Comparison of ENCODE assay signal across 19 cellular contexts in the genomic region with DNA sequence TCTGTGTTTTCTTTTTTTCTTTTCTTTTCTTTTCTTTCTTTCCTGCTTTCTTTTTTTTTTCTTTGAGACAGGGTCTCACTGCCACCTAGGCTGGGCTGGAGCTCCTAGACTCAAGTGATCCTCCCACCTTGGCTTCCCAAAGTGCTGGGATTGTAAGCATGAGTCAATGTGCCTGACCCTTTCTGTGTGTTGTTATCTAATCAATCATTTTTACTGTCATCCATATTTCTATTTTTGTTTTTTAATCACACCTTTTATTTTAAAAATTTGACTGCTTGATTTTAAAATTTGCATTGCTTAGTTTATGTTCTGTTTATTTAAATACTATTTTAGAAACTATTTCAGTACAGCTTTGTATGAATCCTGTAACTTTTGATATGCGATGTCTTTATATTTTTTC.
"Had no signal": no experiment of that assay in that cellular context is flagged by ENCODE, and none has a peak within 500 bp of the region (broad histone marks: within the 10 kb centered on the region; RNA-seq: fewer than 3 reads in every experiment).

No MANE protein-coding gene starts in this region.

- H3K27ac Mint-ChIP-seq: activated T-cell treated with anti-CD3 and anti-CD28 coated beads, Interleukin-2, amount 50 U/mL, for 72 hours; neural progenitor cell; stimulated activated naive B cell treated with anti-CD40 and anti-IgM and Interleukin-4, amounts not matched to agents 10 μg/mL and 1 μg/mL and 100 μg/mL, for 72 hours; T-helper 1 cell treated with Interleukin-12 subunit alpha and Interleukin-12 subunit beta and Interleukin-4 antibody, amounts not matched to agents 30 μg/mL and 1 μg/mL, for 36 hours had no signal

- H3K4me3 ChIP-seq: mucosa of descending colon, neural progenitor cell, thoracic aorta, upper lobe of left lung had no signal

- H3K4me3 Mint-ChIP-seq: activated T-cell treated with anti-CD3 and anti-CD28 coated beads, Interleukin-2, amount 50 U/mL, for 72 hours; brain; neural progenitor cell; stimulated activated naive B cell treated with anti-CD40 and anti-IgM and Interleukin-4, amounts not matched to agents 10 μg/mL and 1 μg/mL and 100 μg/mL, for 72 hours; T-helper 1 cell treated with Interleukin-12 subunit alpha and Interleukin-12 subunit beta and Interleukin-4 antibody, amounts not matched to agents 30 μg/mL and 1 μg/mL, for 36 hours had no signal

- H3K9me3 ChIP-seq: mucosa of descending colon, thoracic aorta had no signal

- H3K27ac ChIP-seq: neural progenitor cell, WERI-Rb-1 had no signal

- DNase-seq: activated CD4-positive, alpha-beta T cell treated with anti-CD3 and anti-CD28 coated beads for 4 hours; activated CD4-positive, alpha-beta T cell treated with anti-CD3 and anti-CD28 coated beads, Interleukin-2, amount 50 U/mL, for 48 hours; activated effector memory CD4-positive, alpha-beta T cell treated with Interleukin-2 at 50 U/mL for 16 hours; activated naive CD4-positive, alpha-beta T cell treated with anti-CD3 and anti-CD28 coated beads, Interleukin-2, amount 50 U/mL, for 16 hours; activated T-cell treated with anti-CD3 and anti-CD28 coated beads, Interleukin-2, amount 50 U/mL, for 72 hours; aorta; heart left ventricle; islet precursor cell; left cardiac atrium; mucosa of descending colon; small intestine; stimulated activated naive B cell treated with anti-CD40 and anti-IgM and Interleukin-4, amounts not matched to agents 10 μg/mL and 1 μg/mL and 100 μg/mL, for 72 hours; upper lobe of left lung; WERI-Rb-1 had no signal

- H3K9ac ChIP-seq: neural progenitor cell had no signal

- H3K27me3 Mint-ChIP-seq: stimulated activated naive B cell treated with anti-CD40 and anti-IgM and Interleukin-4, amounts not matched to agents 10 μg/mL and 1 μg/mL and 100 μg/mL, for 72 hours had no signal

- H3K36me3 ChIP-seq: heart left ventricle, neural progenitor cell, thoracic aorta, upper lobe of left lung, WERI-Rb-1 had no signal

- ATAC-seq: activated T-cell treated with anti-CD3 and anti-CD28 coated beads, Interleukin-2, amount 50 U/mL, for 72 hours; heart left ventricle; left cardiac atrium; mucosa of descending colon; sciatic nerve; stimulated activated naive B cell treated with anti-CD40 and anti-IgM and Interleukin-4, amounts not matched to agents 10 μg/mL and 1 μg/mL and 100 μg/mL, for 72 hours had no signal
